8 cellular contexts compared by ENCODE assay signal in the genomic region with DNA sequence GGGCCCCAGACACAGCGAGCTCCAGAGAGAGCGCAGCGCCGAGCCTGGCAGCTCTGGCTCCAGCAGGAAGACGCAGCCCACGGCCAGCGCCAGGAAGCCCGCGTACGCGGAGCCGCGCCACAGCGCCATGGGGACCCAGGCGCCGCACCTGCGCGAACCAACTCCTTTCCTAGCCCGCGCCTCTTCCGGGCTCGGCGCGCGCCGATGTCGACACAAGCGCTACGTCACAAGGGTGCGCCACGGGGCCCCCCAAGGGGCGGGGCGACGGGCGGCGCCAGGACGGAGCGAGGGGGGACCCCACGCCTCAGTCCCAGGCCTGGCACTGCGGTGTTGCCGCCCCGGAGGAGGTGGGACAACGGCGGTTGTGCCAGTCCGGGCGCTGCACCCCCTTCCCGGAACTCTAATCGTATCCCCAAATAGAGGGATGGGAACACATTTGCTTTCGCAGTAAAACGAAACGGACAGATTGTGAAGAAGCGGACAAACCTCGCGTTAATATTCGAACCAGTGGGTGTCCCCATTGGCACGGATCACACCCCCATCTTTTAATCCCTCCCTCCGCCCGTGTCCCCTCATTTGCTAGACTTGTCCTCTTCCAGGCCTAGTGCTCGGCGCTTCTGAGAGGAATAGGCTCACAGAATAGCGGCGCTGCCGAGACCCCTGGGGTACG. TPM values are rescaled to one million over a fixed set of nuclear protein-coding genes. Genes with fewer than 3 reads are reported as not detected.
A peak's percentile ranks its signal among the peaks of the same experiment; 100 is the strongest.
DNase-seq lines count a peak whose midpoint lies in the region; ATAC-seq and TF ChIP-seq lines count a peak whose summit lies in the region.

Gene ADPGK (minus strand): TSS at position 196 of the 670 bp plus-strand sequence. CDS start 67 bp downstream, at position 129.

- in situ Hi-C loops in astrocyte of the cerebellum (cut with HindIII; ENCODE audit: low sequenced_read_pairs), result no loop called here

- H3K27ac ChIP-seq in aorta (ENCODE audit: low read depth in 1 of 2, low read length in 2 of 2), result peak within 1 kb of the TSS; percentile 85 to 97

- H3K9me3 ChIP-seq in aorta (ENCODE audit: control insufficient read depth, low read length), result no peaks in the 10 kb centered on the region

- peak; percentile 92 to 94 for DNase-seq in NCI-H2081 (lab: John Stamatoyannopoulos, UW)
- peak; percentile 94 for DNase-seq in T-helper 9 cell
- DNase-seq in astrocyte of the cerebellum (ENCODE audit: low read depth), result peak; percentile 69
- peak; percentile 91 for DNase-seq in hepatic stellate cell (ENCODE audit: low spot score)
- peak; percentile 70 for DNase-seq in renal cortical epithelial cell (ENCODE audit: low read depth)
- DNase-seq in aorta, result peak; percentile 94 to 97

- ATAC-seq in GM18511 (IDR thresholded peaks at IDR 0.05; ENCODE audit: unreplicated experiment) (peak; percentile 82), HG03025 (IDR thresholded peaks at IDR 0.05; ENCODE audit: low FRiP score, unreplicated experiment) (peak; percentile 73), aorta (ENCODE audit: low FRiP score) (peak; percentile 99)

- 0% methylated on average over 42 to 64 of the region's 64 CpGs for WGBS in aorta, 2 donors

- intact Hi-C loops in aorta (cut with DNase I), result loop anchor here (10.0 kb wide), 2 partner anchors 461 to 491 kb away; no protein-coding TSS in a partner anchor

- no peak for TF ChIP-seq CTCF in astrocyte of the cerebellum (IDR thresholded peaks at IDR 0.05; ENCODE audit: low read depth, low read length, missing control alignments)

- peaks cover 0 to 3% of the 10 kb centered on the region in 2 donors for H3K4me1 ChIP-seq in aorta (ENCODE audit: control insufficient read depth in 1 of 2, insufficient read depth in 2 of 2, low read length in 2 of 2)

- no peaks in the 10 kb centered on the region for H3K36me3 ChIP-seq in aorta (ENCODE audit: control insufficient read depth in 1 of 2, insufficient read depth in 2 of 2, low read length in 1 of 2)

- H3K27me3 ChIP-seq in aorta (ENCODE audit: control insufficient read depth in 1 of 2, insufficient read depth in 2 of 2, low read length in 1 of 2), result no peaks in the 10 kb centered on the region

- H3K4me3 ChIP-seq in astrocyte of the cerebellum (ENCODE audit: low read depth, low read length), result peak within 1 kb of the TSS; percentile 89
- peak within 1 kb of the TSS; percentile 63 to 75 for H3K4me3 ChIP-seq in aorta (ENCODE audit: low read length in 2 of 2)

RNA-seq across cellular contexts. Expression of gene ADPGK, which starts in this region (rescaled TPM):
- total RNA-seq in renal cortical epithelial cell (53.5 and 69.8 TPM in 2 replicates), aorta (10 to 100 TPM; 46.9 to 52.1 TPM)
- polyA plus RNA-seq in aorta, result 10 to 100 TPM; 11.3 to 32.7 TPM

Comparison
In these comparisons a context has a peak if more than half of its experiments do, and no peak if none do; other contexts are left out.
1. Peak in every context shown above with its lines: DNase-seq, ATAC-seq, H3K4me3 ChIP-seq and H3K27ac ChIP-seq.